8 cellular contexts compared by ENCODE assay signal in the genomic region with DNA sequence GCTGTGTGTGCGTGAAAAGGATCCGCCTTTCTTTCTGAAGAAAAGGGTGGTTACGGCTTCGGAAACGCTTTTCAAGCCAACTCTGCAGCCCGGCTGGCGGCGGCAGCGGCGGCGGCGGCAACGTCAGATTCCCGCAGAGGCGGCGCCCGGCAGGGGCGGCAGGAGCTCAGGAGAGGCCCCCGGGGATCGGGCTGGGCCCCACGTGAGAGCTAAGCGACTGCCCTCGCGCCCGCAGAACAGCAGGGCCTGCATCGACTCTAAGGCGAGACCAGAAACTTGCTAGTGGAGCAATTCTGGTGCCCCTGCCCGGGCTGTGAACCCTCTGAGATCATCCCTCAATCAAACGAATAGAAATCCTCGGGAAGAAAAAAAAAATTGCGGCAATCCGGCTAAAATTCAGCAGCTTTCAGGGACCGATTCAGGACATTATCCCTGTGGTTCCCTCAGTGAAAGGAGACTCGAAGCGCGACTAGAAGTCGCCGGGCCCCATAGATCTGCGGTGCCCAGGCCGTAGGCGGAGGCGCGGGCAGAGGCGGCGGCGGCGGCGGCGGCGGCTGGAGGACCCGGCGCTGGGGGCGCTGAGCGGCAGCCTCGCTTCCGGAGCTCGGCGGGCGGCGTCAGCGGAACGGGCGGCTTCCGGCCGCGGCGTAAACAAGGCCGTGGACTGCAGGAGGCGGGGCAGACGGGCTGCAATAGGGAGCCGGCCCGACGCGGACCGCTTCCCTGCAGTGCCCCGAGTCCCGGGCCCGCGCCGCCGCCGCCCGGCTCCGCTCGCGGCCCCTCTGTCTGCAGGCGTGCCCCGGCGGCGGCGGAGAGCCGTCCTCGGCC. TPM values are rescaled to one million over a fixed set of nuclear protein-coding genes. Genes with fewer than 3 reads are reported as not detected.
A peak's percentile ranks its signal among the peaks of the same experiment; 100 is the strongest.
DNase-seq lines count a peak whose midpoint lies in the region; ATAC-seq, FAIRE-seq and TF ChIP-seq lines count a peak whose summit lies in the region.

A gene with protein sequence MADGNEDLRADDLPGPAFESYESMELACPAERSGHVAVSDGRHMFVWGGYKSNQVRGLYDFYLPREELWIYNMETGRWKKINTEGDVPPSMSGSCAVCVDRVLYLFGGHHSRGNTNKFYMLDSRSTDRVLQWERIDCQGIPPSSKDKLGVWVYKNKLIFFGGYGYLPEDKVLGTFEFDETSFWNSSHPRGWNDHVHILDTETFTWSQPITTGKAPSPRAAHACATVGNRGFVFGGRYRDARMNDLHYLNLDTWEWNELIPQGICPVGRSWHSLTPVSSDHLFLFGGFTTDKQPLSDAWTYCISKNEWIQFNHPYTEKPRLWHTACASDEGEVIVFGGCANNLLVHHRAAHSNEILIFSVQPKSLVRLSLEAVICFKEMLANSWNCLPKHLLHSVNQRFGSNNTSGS (plus strand): TSS at position 681 of the 828 bp plus-strand sequence. CDS start 316 bp downstream, outside the sequence.

- dilution Hi-C loops in keratinocyte (cut with MboI; ENCODE audit: extremely low pct_ligation_motif_present, low sequenced_read_pairs) = no loop called here

- H2AFZ ChIP-seq in keratinocyte (ENCODE audit: control insufficient read depth, low read length) = peak within 1 kb of the TSS; percentile 91

- H3K36me3 ChIP-seq in keratinocyte (ENCODE audit: control insufficient read depth in 2 of 2, extremely low read depth in 1 of 2, insufficient read depth in 2 of 2, low read length in 2 of 2) = no peaks in the 10 kb centered on the region

- H3K9ac ChIP-seq in keratinocyte (ENCODE audit: control insufficient read depth, extremely low read depth, insufficient read depth, low read length) = peak within 1 kb of the TSS; percentile 99

- ATAC-seq in GM19023 (IDR thresholded peaks at IDR 0.05; ENCODE audit: unreplicated experiment) (peak; percentile 93), HG03196 (IDR thresholded peaks at IDR 0.05; ENCODE audit: unreplicated experiment) (peak; percentile 94)

- no peaks in the 10 kb centered on the region for H3K27me3 ChIP-seq in keratinocyte (ENCODE audit: control insufficient read depth, extremely low read depth, insufficient read depth, low read length)

- H3K9me3 ChIP-seq in keratinocyte (ENCODE audit: control insufficient read depth, low read depth, low read length) = no peaks in the 10 kb centered on the region

- H3K4me1 ChIP-seq in keratinocyte (ENCODE audit: control insufficient read depth, extremely low read depth, insufficient read depth, low read length) = peaks cover 22% of the 10 kb centered on the region

- H4K20me1 ChIP-seq in keratinocyte (ENCODE audit: control insufficient read depth, extremely low read depth, insufficient read depth, low read length) = no peaks in the 10 kb centered on the region

- H3K4me3 ChIP-seq in keratinocyte (ENCODE audit: control insufficient read depth in 2 of 3, extremely low read depth in 1 of 3, insufficient read depth in 2 of 3, low read depth in 1 of 3, low read length in 3 of 3) = peak within 1 kb of the TSS; percentile 77 to 94 (median 94)

- H3K27ac ChIP-seq in caudate nucleus (ENCODE audit: low read depth, low read length) (peak within 1 kb of the TSS; percentile 99), keratinocyte (ENCODE audit: control insufficient read depth, insufficient read depth, low read length) (peak within 1 kb of the TSS; percentile 98)

- TF ChIP-seq CTCF in keratinocyte (optimal IDR thresholded peaks at IDR 0.05 in 1 of 3, IDR thresholded peaks at IDR 0.05 in 1 of 3, conservative IDR thresholded peaks at IDR 0.05 in 1 of 3; ENCODE audit: extremely low read depth in 1 of 3, insufficient read depth in 2 of 3, low read length in 3 of 3) = peak in 2 of 3 experiments; percentile 17 to 65

- DNase-seq in AG20443 (ENCODE audit: low spot score) = peak; percentile 94
- peak; percentile 91 for DNase-seq in NCI-H345 (lab: John Stamatoyannopoulos, UW)
- peak; percentile 65 to 84 (median 76) for DNase-seq in activated CD4-positive, CD25-positive, alpha-beta regulatory T cell (lab: John Stamatoyannopoulos, UW)
- peak in 60 of 61 donors; percentile 27 to 89 (median 78) for DNase-seq in caudate nucleus (lab: John Stamatoyannopoulos, UW)
- no peak for DNase-seq in keratinocyte (ENCODE audit: low read depth, low spot score)
- peak; percentile 76 to 86 (median 79) for DNase-seq in stimulated activated CD4-positive, alpha-beta T cell treated with anti-CD3 and anti-CD28 coated beads, Interleukin-12 subunit alpha, Interleukin-12 subunit beta, amount 100 ng/mL, for 48 hours (ENCODE audit: low read depth in 2 of 3, low spot score in 1 of 3)

- FAIRE-seq in keratinocyte (lab: Jason Lieb, UNC) = no peak

- no peaks in the 10 kb centered on the region for H3K9me1 ChIP-seq in keratinocyte (ENCODE audit: control insufficient read depth, extremely low read depth, insufficient read depth, low read length)

- peak within 1 kb of the TSS; percentile 94 for H3K4me2 ChIP-seq in keratinocyte (ENCODE audit: control insufficient read depth, extremely low read depth, insufficient read depth, low read depth, low read length)

- peaks cover 14% of the 10 kb centered on the region for H3K79me2 ChIP-seq in keratinocyte (ENCODE audit: control insufficient read depth, insufficient read depth, low read length)

RNA-seq across cellular contexts. Expression of the gene that starts here (rescaled TPM):
- polyA plus RNA-seq in keratinocyte = 17.7 to 34.0 TPM (median 29.7 TPM) in 3 replicates
- 21.2 TPM for polyA plus RNA-seq in keratinocyte (2011; ENCODE audit: low read depth)
- polyA plus RNA-seq in keratinocyte (2011; cell fraction: cytosol; rRNA removed) = 16.2 and 28.2 TPM in 2 replicates
- polyA plus RNA-seq in keratinocyte (2011; cell fraction: nucleus; rRNA removed) = 32.8 and 44.2 TPM in 2 replicates
- 17.7 and 39.0 TPM in 2 replicates for polyA plus RNA-seq in keratinocyte (2012; ENCODE audit: low replicate concordance)
- polyA minus RNA-seq in keratinocyte = 4.0 to 30.4 TPM (median 15.4 TPM) in 3 replicates
- 23.8 TPM for polyA minus RNA-seq in keratinocyte (2011; cell fraction: cytosol; rRNA and poly(A)+ RNA removed)
- 13.3 and 19.9 TPM in 2 replicates for polyA minus RNA-seq in keratinocyte (2011; cell fraction: nucleus; rRNA and poly(A)+ RNA removed)
